Comparison of ENCODE assay signal across 13 cellular contexts in the genomic region with DNA sequence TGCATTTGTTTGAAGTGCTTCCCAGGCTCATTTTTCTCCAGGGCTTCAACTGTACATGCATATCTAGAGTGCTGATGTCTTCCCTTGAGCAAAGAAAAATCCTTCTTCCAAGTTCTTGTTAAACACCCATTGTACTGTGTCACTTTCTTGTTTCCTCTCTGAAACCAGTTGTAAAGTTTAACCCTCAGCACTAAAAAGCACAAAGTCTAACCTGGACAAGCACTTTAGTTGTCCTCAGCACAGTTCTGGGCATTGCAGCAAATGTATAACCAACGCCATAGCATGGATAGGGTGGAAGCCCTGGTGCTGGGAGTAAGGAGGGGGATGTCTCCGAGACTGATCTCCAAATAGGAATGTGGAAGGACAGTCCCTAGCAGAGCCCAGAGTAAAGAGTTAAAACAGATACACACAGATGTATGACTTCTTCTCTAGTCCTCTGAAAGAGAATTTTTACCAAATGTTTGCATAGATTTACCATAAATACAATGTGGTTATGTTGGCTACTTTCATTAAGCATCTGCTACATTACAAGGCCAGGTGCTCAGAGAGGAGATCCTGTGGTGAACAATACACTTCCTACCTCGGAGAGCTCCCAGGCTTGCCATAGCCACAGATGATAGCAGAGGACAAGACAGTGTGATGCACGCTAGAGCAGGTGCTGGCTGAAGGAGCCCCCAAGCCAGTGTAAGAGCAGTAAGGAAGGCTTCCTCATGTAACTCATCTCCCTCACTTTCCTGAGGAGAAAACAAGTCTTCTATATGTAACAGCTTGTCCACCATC. TPM values are rescaled to one million over a fixed set of nuclear protein-coding genes. Genes with fewer than 3 reads are reported as not detected.
DNase-seq lines count a peak whose midpoint lies in the region; ATAC-seq, FAIRE-seq and TF ChIP-seq lines count a peak whose summit lies in the region.
"Had no signal": no experiment of that assay in that cellular context is flagged by ENCODE, and none has a peak within 500 bp of the region (broad histone marks: within the 10 kb centered on the region; RNA-seq: fewer than 3 reads in every experiment).

No MANE protein-coding gene starts in this region.

- CTCF ChIA-PET in GM12878 (lab: Yijun Ruan, JAX): interaction anchor here (0.7 to 13.0 kb wide), 22 partner anchors 8 to 850 kb away, joined by 3 to 573 read pairs (median 14); a partner anchor contains a TSS

- FAIRE-seq in GM12878 (lab: Jason Lieb, UNC): peak; percentile 68
- FAIRE-seq: H1 had no signal

- TF ChIP-seq CTCF in GM12878 (IDR thresholded peaks at IDR 0.05 in 2 of 3, conservative IDR thresholded peaks at IDR 0.05 in 1 of 3; ENCODE audit: control insufficient read depth in 2 of 3, extremely low read depth in 1 of 3, insufficient read depth in 1 of 3, low read depth in 3 of 3, low read length in 3 of 3) (no peak), lower lobe of right lung (IDR thresholded peaks at IDR 0.05) (no peak)

- TF ChIP-seq POLR2A in GM12878 (IDR thresholded peaks at IDR 0.05; ENCODE audit: low read depth, low read length): no peak

- H4K20me1 ChIP-seq in GM12878 (ENCODE audit: control insufficient read depth, insufficient read depth): no peaks in the 10 kb centered on the region

- in situ Hi-C loops in GM12878 (cut with MboI): no loop called here

- no peak for TF ChIP-seq RAD21 in GM12878 (IDR thresholded peaks at IDR 0.05; ENCODE audit: insufficient read depth, low read depth, low read length)

- no peak for DNase-seq in GM12878 (ENCODE audit: low read depth, low spot score)
- DNase-seq in activated gamma-delta T cell treated with Interleukin-2 at 50 U/mL for 16 hours: no peak
- no peak for DNase-seq in stimulated activated CD4-positive, alpha-beta T cell treated with anti-CD3 and anti-CD28 coated beads, Interleukin-15, amount 100 ng/mL, for 24 hours
- no peak for DNase-seq in midbrain (lab: John Stamatoyannopoulos, UW)
- DNase-seq in lower lobe of right lung: no peak
- DNase-seq: Calu3, MV-4-11, SIG-M5 had no signal

- no peaks in the 10 kb centered on the region for H3K9me3 ChIP-seq in GM12878 (replicated peaks; ENCODE audit: control insufficient read depth, insufficient read depth, low read length)
- no peaks in the 10 kb centered on the region for H3K9me3 ChIP-seq in lower lobe of right lung
- H3K9me3 ChIP-seq: ascending aorta had no signal

- 0 out of 2 replicates have a peak overlapping the region, but pooled peaks have one; percentile 37 for H3K4me3 ChIP-seq in GM12878
- no peak overlapping the region for H3K4me3 ChIP-seq in lower lobe of right lung
- H3K4me3 ChIP-seq: ascending aorta had no signal

- BruUV-seq in GM12878 (replicated peaks; lab: Mats Ljungman, UMichigan): no TSS peak

- H3K79me2 ChIP-seq in GM12878 (ENCODE audit: control insufficient read depth, insufficient read depth, low read length): no peaks in the 10 kb centered on the region

- H3K9ac ChIP-seq in GM12878 (ENCODE audit: control insufficient read depth, insufficient read depth, low read length): no peak overlapping the region

- WGBS in GM12878 (ENCODE audit: insufficient coverage, insufficient replicate concordance, low lambda C conversion rate, missing lambda C conversion rate): 4% methylated on average over 4 of the region's 4 CpGs

- ATAC-seq in GM18873 (IDR thresholded peaks at IDR 0.05; ENCODE audit: low FRiP score, unreplicated experiment) (peak; percentile 92), GM21717 (IDR thresholded peaks at IDR 0.05; ENCODE audit: unreplicated experiment) (peak; percentile 85), HG03139 (IDR thresholded peaks at IDR 0.05; ENCODE audit: unreplicated experiment) (peak; percentile 84), GM12878 (peak; percentile 58), lower lobe of right lung (no peak)

- H3K27me3 ChIP-seq in GM12878 (replicated peaks in 1 of 2; ENCODE audit: control insufficient read depth in 2 of 2, insufficient read depth in 2 of 2, low read length in 1 of 2) (no peaks in the 10 kb centered on the region), lower lobe of right lung (ENCODE audit: low read depth) (no peaks in the 10 kb centered on the region)
- H3K27me3 ChIP-seq: ascending aorta had no signal

- peak overlapping the region; percentile 84 for H3K4me2 ChIP-seq in GM12878 (ENCODE audit: control insufficient read depth, insufficient read depth)

- POLR2A ChIA-PET in GM12878 (lab: Charles Lee): interaction anchor here (0.5 kb wide), 1 partner anchor 104 kb away, joined by 3 read pairs; no protein-coding TSS in a partner anchor

- H2AFZ ChIP-seq in GM12878 (ENCODE audit: control insufficient read depth, low read depth, low read length): peak overlapping the region; percentile 7

- TF ChIP-seq EP300 in GM12878 (IDR thresholded peaks at IDR 0.05; ENCODE audit: borderline replicate concordance in 1 of 2, control insufficient read depth in 1 of 2, low read depth in 2 of 2, low read length in 2 of 2): no peak

- H3K4me1 ChIP-seq in GM12878 (ENCODE audit: control insufficient read depth, insufficient read depth, low read length) (peaks cover 40% of the 10 kb centered on the region), lower lobe of right lung (no peaks in the 10 kb centered on the region)
- H3K4me1 ChIP-seq: ascending aorta had no signal

- intact Hi-C loops in GM12878 (cut with micrococcal nuclease; ENCODE audit: unreplicated experiment) (loop anchor here (1.0 to 5.0 kb wide), 4 partner anchors 84 to 849 kb away; no protein-coding TSS in a partner anchor), lower lobe of right lung (cut with DNase I) (no loop called here)

- RAD21 ChIA-PET in GM12878 (lab: Charles Lee; ENCODE audit: unreplicated experiment): interaction anchor here (0.9 to 7.0 kb wide), 15 partner anchors 10 to 901 kb away, joined by 3 to 292 read pairs (median 11); a partner anchor contains a TSS

- SMC1A ChIA-PET in GM12878 (lab: Charles Lee; ENCODE audit: uncharacterized antibody, unreplicated experiment): interaction anchor here (0.8 to 17.2 kb wide), 12 partner anchors 7 to 864 kb away, joined by 3 to 448 read pairs (median 9); a partner anchor contains a TSS

- H3K27ac ChIP-seq in GM12878 (ENCODE audit: control insufficient read depth, insufficient read depth) (peak overlapping the region; percentile 18; the same call in 1 of the 2 replicates), lower lobe of right lung (no peak overlapping the region)
- H3K27ac ChIP-seq: ascending aorta had no signal

- no peaks in the 10 kb centered on the region for H3K36me3 ChIP-seq in GM12878 (ENCODE audit: control insufficient read depth in 2 of 2, insufficient read depth in 2 of 2, low read length in 1 of 2)
- no peaks in the 10 kb centered on the region for H3K36me3 ChIP-seq in lower lobe of right lung
- H3K36me3 ChIP-seq: ascending aorta had no signal

TF ChIP-seq in GM12878, 131 proteins besides CTCF, POLR2A, EP300 and RAD21 (continues in another document):
- TF ChIP-seq, protein P1, sequence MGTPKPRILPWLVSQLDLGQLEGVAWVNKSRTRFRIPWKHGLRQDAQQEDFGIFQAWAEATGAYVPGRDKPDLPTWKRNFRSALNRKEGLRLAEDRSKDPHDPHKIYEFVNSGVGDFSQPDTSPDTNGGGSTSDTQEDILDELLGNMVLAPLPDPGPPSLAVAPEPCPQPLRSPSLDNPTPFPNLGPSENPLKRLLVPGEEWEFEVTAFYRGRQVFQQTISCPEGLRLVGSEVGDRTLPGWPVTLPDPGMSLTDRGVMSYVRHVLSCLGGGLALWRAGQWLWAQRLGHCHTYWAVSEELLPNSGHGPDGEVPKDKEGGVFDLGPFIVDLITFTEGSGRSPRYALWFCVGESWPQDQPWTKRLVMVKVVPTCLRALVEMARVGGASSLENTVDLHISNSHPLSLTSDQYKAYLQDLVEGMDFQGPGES (IDR thresholded peaks at IDR 0.05): no peak
- TF ChIP-seq SRF (IDR thresholded peaks at IDR 0.05; ENCODE audit: low read depth in 2 of 2, low read length in 2 of 2): no peak

RNA-seq across cellular contexts. Expression of a gene that starts 57.0 kb away (rescaled TPM):
- total RNA-seq in GM12878 (2013; cell fraction: nucleolus; rRNA removed): 8.1 and 8.5 TPM in 2 replicates
- total RNA-seq in GM12878 (2014; rRNA removed) (1.7 and 1.8 TPM in 2 replicates), GM12878 (2014; rRNA removed; fragmentation: Illumina TruSeq; extraction: Trizol) (2.6 and 2.7 TPM in 2 replicates), GM12878 (2021) (1.2 and 2.1 TPM in 2 replicates), lower lobe of right lung (1.5 TPM)
- 0.34 TPM for polyA plus RNA-seq in GM12878 (2011; ENCODE audit: low read depth)
- polyA plus RNA-seq in GM12878 (2011; rRNA removed) (4.2 and 7.4 TPM in 2 replicates), GM12878 (2014; fragmentation: Illumina TruSeq; extraction: Trizol) (3.5 and 5.9 TPM in 2 replicates), GM12878 (2014; fragmentation: Nextera tagmentation; extraction: Ambion mirVana) (1 to 10 TPM; 3.3 to 4.5 TPM), GM12878 (2014; rRNA removed) (1.1 and 1.2 TPM in 2 replicates), GM12878 (2016; fragmentation: Nextera tagmentation; extraction: Ambion mirVana) (1 to 10 TPM; 2.7 to 4.1 TPM)
- polyA plus RNA-seq in GM12878 (2011; cell fraction: cytosol; rRNA removed): 1.9 and 2.2 TPM in 2 replicates
- 2.1 and 2.3 TPM in 2 replicates for polyA plus RNA-seq in GM12878 (2011; cell fraction: nucleus; rRNA removed)
- polyA plus RNA-seq in GM12878 (2012): 0.59 and 0.65 TPM in 2 replicates
- polyA minus RNA-seq in GM12878 (2011; rRNA and poly(A)+ RNA removed): 0.62 and 0.95 TPM in 2 replicates
- polyA minus RNA-seq in GM12878 (2011; cell fraction: cytosol; rRNA and poly(A)+ RNA removed): 2.8 TPM in 1 of 2 replicates, not detected in the other
- 0.36 and 0.48 TPM in 2 replicates for polyA minus RNA-seq in GM12878 (2011; cell fraction: nucleus; rRNA and poly(A)+ RNA removed)

Comparison
In these comparisons a context has a peak if more than half of its experiments do, and no peak if none do; other contexts are left out.
1. ATAC-seq: peak in GM18873 (single experiment), GM21717 (single experiment), HG03139 (single experiment) and GM12878 (single experiment); none in lower lobe of right lung (0 of 2).